Comparison of ENCODE assay signal across 19 cellular contexts in the genomic region with DNA sequence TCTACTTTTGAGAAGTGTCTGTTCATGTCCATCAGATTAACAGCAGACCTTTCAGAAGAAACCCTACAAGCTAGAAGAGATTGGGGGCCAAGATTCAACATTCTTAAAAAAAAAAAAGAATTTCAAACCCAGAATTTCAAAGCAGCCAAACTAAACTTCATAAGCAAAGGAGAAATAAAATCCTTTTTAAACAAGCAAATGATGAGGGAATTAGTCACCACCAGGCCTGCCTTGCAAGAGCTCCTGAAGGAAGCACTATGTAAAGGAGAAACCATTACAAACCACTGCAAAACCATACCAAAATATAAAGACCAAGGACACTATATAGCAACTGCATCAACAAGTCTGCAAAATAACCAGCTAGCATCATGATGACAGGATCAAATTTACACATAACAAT.
DNase-seq lines count a peak whose midpoint lies in the region; ATAC-seq, FAIRE-seq and TF ChIP-seq lines count a peak whose summit lies in the region.
"Had no signal": no experiment of that assay in that cellular context is flagged by ENCODE, and none has a peak within 500 bp of the region (broad histone marks: within the 10 kb centered on the region; RNA-seq: fewer than 3 reads in every experiment).

No MANE protein-coding gene starts in this region.

- no peak for TF ChIP-seq CTCF in WTC11 (IDR thresholded peaks at IDR 0.05)

- no peaks in the 10 kb centered on the region for H3K27me3 Mint-ChIP-seq in WTC11 (ENCODE audit: low read depth)
- H3K27me3 Mint-ChIP-seq: CD4-positive, alpha-beta memory T cell had no signal

- H3K4me1 Mint-ChIP-seq in WTC11 = no peaks in the 10 kb centered on the region
- H3K4me1 Mint-ChIP-seq: CD4-positive, alpha-beta memory T cell had no signal

- CTCF ChIA-PET in WTC11 (lab: Charles Lee) = no interaction called here

- H3K27ac Mint-ChIP-seq in WTC11 = no peak overlapping the region
- H3K27ac Mint-ChIP-seq: CD4-positive, alpha-beta memory T cell had no signal

- FAIRE-seq in RCC 7860 (lab: Jason Lieb, UNC) = no peak
- FAIRE-seq: G401.6, GM12892, GM19239, H1 had no signal

- ATAC-seq in HG03565 (IDR thresholded peaks at IDR 0.05; ENCODE audit: unreplicated experiment) (no peak), WTC11 (no peak)

- no peaks in the 10 kb centered on the region for H3K36me3 Mint-ChIP-seq in WTC11
- H3K36me3 Mint-ChIP-seq: CD4-positive, alpha-beta memory T cell had no signal

- DNase-seq in EL (peak; percentile 24), M059J (ENCODE audit: low read depth) (peak; percentile 57), fibroblast of peridontal ligament (ENCODE audit: extremely low read depth) (peak; percentile 45), RCC 7860 (ENCODE audit: low spot score) (no peak), WTC11 (ENCODE audit: low spot score) (no peak)
- DNase-seq: C1 segment of cervical spinal cord; Calu3; CD4-positive, alpha-beta memory T cell; COR-L47; DMS153; DND-41; GM23248; H7; HCEC 1CT had no signal

- POLR2A ChIA-PET in WTC11 (lab: Charles Lee) = no interaction called here

- H3K4me3 Mint-ChIP-seq in WTC11 = no peak overlapping the region

- H3K9me3 Mint-ChIP-seq in WTC11 = peaks cover 6% of the 10 kb centered on the region; the same call in 1 of the 2 replicates

TF ChIP-seq in WTC11, 78 proteins besides CTCF, POLR2A, EP300 and RAD21:
- TF ChIP-seq FOXJ3 (CRISPR knock-in tag; IDR thresholded peaks at IDR 0.05; ENCODE audit: borderline replicate concordance) = no peak

Comparison
In these comparisons a context has a peak if more than half of its experiments do, and no peak if none do; other contexts are left out.
1. DNase-seq: peak in EL (single experiment), M059J (single experiment) and fibroblast of peridontal ligament (single experiment); none in RCC 7860 (single experiment) and WTC11 (single experiment).